ENCODE assay signal across 29 cellular contexts in the genomic region with DNA sequence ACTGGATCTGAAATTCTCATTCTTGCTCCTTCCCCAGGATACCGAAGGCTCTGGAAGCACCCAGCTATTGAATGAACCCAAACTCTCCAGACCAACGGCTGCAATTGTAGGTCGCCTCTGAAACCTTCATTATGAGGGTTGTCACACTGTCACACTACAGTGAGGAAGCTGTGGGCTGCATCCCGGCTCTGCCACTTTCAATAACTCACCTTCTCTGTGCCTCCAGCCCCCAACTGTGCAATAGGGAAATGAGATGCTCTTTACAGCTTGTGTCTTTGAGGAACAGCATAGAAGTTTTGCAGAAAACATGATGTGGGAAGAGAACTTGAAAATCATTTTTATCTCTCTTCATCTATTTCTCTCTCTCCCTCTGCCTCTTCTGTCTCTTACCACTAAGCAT.
"Had no signal": no experiment of that assay in that cellular context is flagged by ENCODE, and none has a peak within 500 bp of the region (broad histone marks: within the 10 kb centered on the region; RNA-seq: fewer than 3 reads in every experiment).

No MANE protein-coding gene starts in this region.

- H3K4me1 ChIP-seq: right lobe of liver had no signal

- ATAC-seq: left lung; mucosa of descending colon; right lobe of liver; stimulated activated effector memory CD8-positive, alpha-beta T cell treated with anti-CD3 and anti-CD28 coated beads, Interleukin-12 subunit alpha, Interleukin-12 subunit beta, amount 100 ng/mL, for 72 hours had no signal

- H3K36me3 ChIP-seq: left lung, right lobe of liver, suprapubic skin had no signal

- H3K9me3 Mint-ChIP-seq: activated B cell treated with CpG ODN at 0.5 μM for 24 hours; activated T-helper 1 cell treated with anti-CD3 and anti-CD28 coated beads, Interleukin-12 subunit alpha, Interleukin-12 subunit beta, Interleukin-2, Interleukin-4 antibody, amounts not matched to agents 30 ng/mL and 10 ng/mL and 1 ng/mL, durations not matched to agents 14 hours and 24 hours and 36 hours; nephron progenitor cell; stimulated activated effector memory CD8-positive, alpha-beta T cell treated with anti-CD3 and anti-CD28 coated beads, Interleukin-12 subunit alpha, Interleukin-12 subunit beta, amount 100 ng/mL, for 72 hours had no signal

- FAIRE-seq: frontal cortex, urothelium cell line had no signal

- H2AFZ ChIP-seq: hepatocyte had no signal

- H3K9me3 ChIP-seq: esophagus muscularis mucosa, left lung, mucosa of descending colon, right lobe of liver, stomach, suprapubic skin, tibial nerve had no signal

- H3K27me3 Mint-ChIP-seq: activated B cell treated with CpG ODN at 0.5 μM for 24 hours had no signal

- H3K27ac Mint-ChIP-seq: activated B cell treated with CpG ODN at 0.5 μM for 24 hours; activated T-helper 1 cell treated with anti-CD3 and anti-CD28 coated beads, Interleukin-12 subunit alpha, Interleukin-12 subunit beta, Interleukin-2, Interleukin-4 antibody, amounts not matched to agents 30 ng/mL and 10 ng/mL and 1 ng/mL, durations not matched to agents 14 hours and 24 hours and 36 hours; brain; nephron progenitor cell; stimulated activated effector memory CD8-positive, alpha-beta T cell treated with anti-CD3 and anti-CD28 coated beads, Interleukin-12 subunit alpha, Interleukin-12 subunit beta, amount 100 ng/mL, for 72 hours had no signal

- H3K4me3 ChIP-seq: esophagus muscularis mucosa, hepatocyte, left lung, mucosa of descending colon, right lobe of liver, skin epidermis, stomach, suprapubic skin, tibial nerve had no signal

- H3K79me2 ChIP-seq: hepatocyte had no signal

- H3K27me3 ChIP-seq: esophagus muscularis mucosa, hepatocyte, right lobe of liver, suprapubic skin, tibial nerve had no signal

- H3K4me3 Mint-ChIP-seq: activated B cell treated with CpG ODN at 0.5 μM for 24 hours; activated T-helper 1 cell treated with anti-CD3 and anti-CD28 coated beads, Interleukin-12 subunit alpha, Interleukin-12 subunit beta, Interleukin-2, Interleukin-4 antibody, amounts not matched to agents 30 ng/mL and 10 ng/mL and 1 ng/mL, durations not matched to agents 14 hours and 24 hours and 36 hours; brain; nephron progenitor cell; stimulated activated effector memory CD8-positive, alpha-beta T cell treated with anti-CD3 and anti-CD28 coated beads, Interleukin-12 subunit alpha, Interleukin-12 subunit beta, amount 100 ng/mL, for 72 hours had no signal

- DNase-seq: activated B cell treated with CpG ODN at 0.5 μM for 24 hours; activated CD4-positive, alpha-beta T cell treated with anti-CD3 and anti-CD28 coated beads for 4 hours; activated CD4-positive, alpha-beta T cell treated with anti-CD3 and anti-CD28 coated beads, Interleukin-2, amount 50 U/mL, for 48 hours; activated gamma-delta T cell; activated naive CD4-positive, alpha-beta T cell treated with anti-CD3 and anti-CD28 coated beads, Interleukin-2, amount 50 U/mL, for 16 hours; aorta; dermis blood vessel endothelial cell; effector memory CD4-positive, alpha-beta T cell; glutamatergic neuron; kidney glomerular epithelial cell; left lung; mucosa of descending colon; nephron progenitor cell; nucleus accumbens; right lobe of liver; stimulated activated CD4-positive, alpha-beta T cell treated with anti-CD3 and anti-CD28 coated beads, Interleukin-1b, Interleukin-23, amount 100 ng/mL, for 48 hours; stomach; T-helper 1 cell; T-helper 9 cell had no signal

- H3K4me2 ChIP-seq: hepatocyte had no signal

- H3K36me3 Mint-ChIP-seq: brain; stimulated activated effector memory CD8-positive, alpha-beta T cell treated with anti-CD3 and anti-CD28 coated beads, Interleukin-12 subunit alpha, Interleukin-12 subunit beta, amount 100 ng/mL, for 72 hours had no signal

- H3K27ac ChIP-seq: esophagus muscularis mucosa, hepatocyte, left lung, right lobe of liver, suprapubic skin, tibial nerve had no signal
